15 cellular contexts compared by ENCODE assay signal in the genomic region with DNA sequence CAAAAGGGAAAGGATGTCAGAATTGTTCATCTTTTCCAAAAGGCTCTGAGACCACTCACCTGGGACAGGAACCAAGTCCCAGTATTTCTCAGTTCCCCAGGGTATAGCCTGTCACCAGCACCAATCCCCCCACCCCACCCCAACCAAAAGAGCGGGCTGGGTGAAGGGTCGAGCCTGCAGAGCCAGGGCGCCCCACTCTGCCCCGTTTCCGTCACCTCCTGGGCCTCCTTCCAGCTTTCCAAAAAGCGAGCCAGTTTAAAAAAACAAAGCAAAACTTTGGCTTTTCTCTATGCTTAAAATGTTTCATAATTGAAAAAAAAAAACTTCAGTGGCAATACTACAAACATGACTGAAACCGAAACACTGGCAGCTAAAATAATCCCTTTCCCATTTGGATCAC. TPM values are rescaled to one million over a fixed set of nuclear protein-coding genes. Genes with fewer than 3 reads are reported as not detected.
DNase-seq lines count a peak whose midpoint lies in the region; ATAC-seq and TF ChIP-seq lines count a peak whose summit lies in the region.
"Had no signal": no experiment of that assay in that cellular context is flagged by ENCODE, and none has a peak within 500 bp of the region (broad histone marks: within the 10 kb centered on the region; RNA-seq: fewer than 3 reads in every experiment).

No MANE protein-coding gene starts in this region.

- H3K9ac ChIP-seq in mesenchymal stem cell (ENCODE audit: low read length) = peak overlapping the region; percentile 76
- H3K9ac ChIP-seq: KMS-11 had no signal

- H3K27me3 ChIP-seq in HL-60 (ENCODE audit: insufficient read depth, poor library complexity, severe bottlenecking) (no peaks in the 10 kb centered on the region), mesenchymal stem cell (ENCODE audit: control insufficient read depth in 1 of 2, insufficient read depth in 1 of 2, low read length in 2 of 2) (no peaks in the 10 kb centered on the region), tibial nerve (no peaks in the 10 kb centered on the region)
- H3K27me3 ChIP-seq: brain microvascular endothelial cell had no signal

- no peak for ATAC-seq in HG03342 (IDR thresholded peaks at IDR 0.05; ENCODE audit: unreplicated experiment)

- H3K4me1 ChIP-seq in mesenchymal stem cell (ENCODE audit: control insufficient read depth, insufficient read depth, low read depth, low read length) = peaks cover 12% of the 10 kb centered on the region
- peaks cover 0 to 39% (median 13%) of the 10 kb centered on the region in 4 donors for H3K4me1 ChIP-seq in tibial nerve

- TF ChIP-seq EP300 in tibial nerve (IDR thresholded peaks at IDR 0.05) = no peak

- no peak overlapping the region for H2BK5ac ChIP-seq in mesenchymal stem cell (ENCODE audit: low read depth, low read length, poor library complexity, severe bottlenecking)

- H3K79me1 ChIP-seq in mesenchymal stem cell (replicated peaks; ENCODE audit: low read length, poor library complexity, severe bottlenecking) = peaks cover 21% of the 10 kb centered on the region

- no peak overlapping the region for H3K18ac ChIP-seq in mesenchymal stem cell (ENCODE audit: low read depth in 1 of 2, low read length in 2 of 2)

- H2BK120ac ChIP-seq in mesenchymal stem cell (ENCODE audit: low read depth, low read length) = no peak overlapping the region

- H2BK12ac ChIP-seq in mesenchymal stem cell (ENCODE audit: low read length in 2 of 2) = no peak overlapping the region

- WGBS in mesenchymal stem cell = 74% methylated on average over 7 of the region's 7 CpGs
- WGBS in tibial nerve, 2 donors = 6 to 15% methylated on average over 7 of the region's 7 CpGs

- H3K36me3 ChIP-seq in mesenchymal stem cell (ENCODE audit: control insufficient read depth in 1 of 2, insufficient read depth in 2 of 2, low read depth in 1 of 2, low read length in 2 of 2) (peaks cover under 1 to 13% of the 10 kb centered on the region in 2 experiments), tibial nerve (peaks cover 0 to 15% (median 0%) of the 10 kb centered on the region in 3 donors)

- no peak overlapping the region for H2AK5ac ChIP-seq in mesenchymal stem cell (ENCODE audit: low read length, severe bottlenecking)

- no peak overlapping the region for H3K4me2 ChIP-seq in mesenchymal stem cell (ENCODE audit: low read length, poor library complexity, severe bottlenecking)
- H3K4me2 ChIP-seq: KMS-11 had no signal

- H3K27ac ChIP-seq in HL-60 (replicated peaks) (peak overlapping the region; percentile 74), coronary artery (peak overlapping the region; percentile 60 to 67), mesenchymal stem cell (ENCODE audit: low read length, poor library complexity, severe bottlenecking) (no peak overlapping the region), tibial nerve (peak overlapping the region in 3 of 4 donors; percentile 45 to 73 (median 63))
- H3K27ac ChIP-seq: brain microvascular endothelial cell, KMS-11 had no signal

- no peak overlapping the region for H4K8ac ChIP-seq in mesenchymal stem cell (ENCODE audit: low read length)

- H3K9me3 ChIP-seq in mesenchymal stem cell (ENCODE audit: control insufficient read depth, low read length) = no peaks in the 10 kb centered on the region
- H3K9me3 ChIP-seq in tibial nerve = no peaks in the 10 kb centered on the region

- no peak overlapping the region for H3K4ac ChIP-seq in mesenchymal stem cell (ENCODE audit: low read depth in 1 of 2, low read length in 2 of 2)

- no peak for TF ChIP-seq CTCF in HL-60 (IDR thresholded peaks at IDR 0.05; ENCODE audit: insufficient read depth, low read length)
- no peak for TF ChIP-seq CTCF in coronary artery (IDR thresholded peaks at IDR 0.05)
- TF ChIP-seq CTCF in tibial nerve (IDR thresholded peaks at IDR 0.05) = no peak

- no peak overlapping the region for H4K91ac ChIP-seq in mesenchymal stem cell (ENCODE audit: low read length)

- peak in 1 of 2 experiments; percentile 20 for DNase-seq in HL-60 (ENCODE audit: low read depth in 1 of 2, low spot score in 1 of 2)
- DNase-seq in coronary artery (ENCODE audit: low spot score) = no peak
- no peak for DNase-seq in mesenchymal stem cell
- peak in 1 of 2 donors; percentile 37 for DNase-seq in tibial nerve (ENCODE audit: low spot score in 2 of 2)
- no peak for DNase-seq in SK-N-DZ (ENCODE audit: low spot score)
- DNase-seq in T1000 (lab: John Stamatoyannopoulos, UW) = no peak
- DNase-seq: activated CD4-positive, alpha-beta T cell treated with anti-CD3 and anti-CD28 coated beads for 48 hours; activated naive CD4-positive, alpha-beta T cell treated with anti-CD3 and anti-CD28 coated beads for 36 hours; brain microvascular endothelial cell; DMS153; effector CD8-positive, alpha-beta T cell; NCI-H1436; stimulated activated CD4-positive, alpha-beta T cell treated with anti-CD3 and anti-CD28 coated beads, Interleukin-4, amount 100 ng/mL, for 4 hours had no signal

- TF ChIP-seq POLR2A in tibial nerve (IDR thresholded peaks at IDR 0.05) = no peak

- H2AFZ ChIP-seq in mesenchymal stem cell (ENCODE audit: low read depth, low read length) = no peak overlapping the region

- no peak overlapping the region for H2BK15ac ChIP-seq in mesenchymal stem cell (ENCODE audit: low read depth, poor library complexity, severe bottlenecking)

- H3K14ac ChIP-seq in mesenchymal stem cell (ENCODE audit: low read length in 2 of 2) = no peak overlapping the region

- H3K23ac ChIP-seq in mesenchymal stem cell (ENCODE audit: low read length in 2 of 2) = no peak overlapping the region

- H3K4me3 ChIP-seq in HL-60 (replicated peaks; ENCODE audit: insufficient read depth, low read length) (no peak overlapping the region), coronary artery (peak overlapping the region; percentile 50), mesenchymal stem cell (ENCODE audit: insufficient read depth in 1 of 2, low read depth in 1 of 2, low read length in 2 of 2) (peak overlapping the region in 1 of 2 experiments; percentile 46), tibial nerve (peak overlapping the region in 1 of 4 donors; percentile 4)

RNA-seq across cellular contexts. Expression of gene CAMKK2, which starts 7.6 kb away (rescaled TPM):
- polyA plus RNA-seq in mesenchymal stem cell (2013, experiment 1 of 2) = 18.1 TPM
- 17.5 TPM for polyA plus RNA-seq in mesenchymal stem cell (2013, experiment 2 of 2)
- 10 to 100 TPM; 31.0 to 39.9 (median 32.9) TPM for total RNA-seq in tibial nerve
- 30.7 and 30.8 TPM in 2 replicates for polyA plus RNA-seq in SK-N-DZ (2014; cell fraction: cytosol; rRNA removed)
- 35.4 and 50.0 TPM in 2 replicates for polyA plus RNA-seq in SK-N-DZ (2014; cell fraction: nucleus; rRNA removed)
